Comparison of ENCODE assay signal across 1 cellular context in the genomic region with DNA sequence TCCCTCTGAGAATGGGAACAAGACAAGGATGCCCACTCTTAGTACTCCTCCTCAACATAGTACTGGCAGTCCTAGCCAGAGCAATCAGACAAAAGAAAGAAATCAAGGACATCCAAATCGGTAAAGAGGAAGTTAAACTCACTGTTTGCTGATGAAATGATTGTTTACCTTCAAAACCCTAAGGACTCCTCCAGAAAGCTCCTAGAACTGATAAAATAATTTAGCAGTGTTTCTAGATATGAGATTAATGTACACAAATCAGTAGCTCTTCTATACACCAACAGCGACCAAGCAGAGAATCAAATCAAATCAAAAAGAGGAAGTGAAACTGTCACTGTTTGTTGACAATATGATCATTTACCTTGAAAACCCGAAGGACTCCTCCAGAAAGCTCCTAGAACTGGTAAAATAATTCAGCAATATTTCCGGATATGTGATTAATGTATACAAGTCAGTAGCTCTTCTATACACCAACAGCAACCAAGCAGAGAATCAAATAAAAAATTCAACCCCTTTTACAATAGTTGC.
TF ChIP-seq lines count a peak whose summit lies in the region.

No MANE protein-coding gene starts in this region.

TF ChIP-seq in HepG2, 621 proteins besides CTCF, POLR2A, EP300 and RAD21:
- TF ChIP-seq ISL2 (CRISPR knock-in tag; IDR thresholded peaks at IDR 0.05) (no peak), MYNN (CRISPR knock-in tag; IDR thresholded peaks at IDR 0.05; ENCODE audit: low read depth) (no peak), ZFP41 (CRISPR knock-in tag; IDR thresholded peaks at IDR 0.05; ENCODE audit: borderline replicate concordance) (no peak), ZFP36 (IDR thresholded peaks at IDR 0.05; ENCODE audit: borderline replicate concordance, low read depth, low read length, partially characterized antibody) (no peak), JARID2 (CRISPR knock-in tag; IDR thresholded peaks at IDR 0.05; ENCODE audit: insufficient replicate concordance) (no peak)
- TF ChIP-seq, protein P1, sequence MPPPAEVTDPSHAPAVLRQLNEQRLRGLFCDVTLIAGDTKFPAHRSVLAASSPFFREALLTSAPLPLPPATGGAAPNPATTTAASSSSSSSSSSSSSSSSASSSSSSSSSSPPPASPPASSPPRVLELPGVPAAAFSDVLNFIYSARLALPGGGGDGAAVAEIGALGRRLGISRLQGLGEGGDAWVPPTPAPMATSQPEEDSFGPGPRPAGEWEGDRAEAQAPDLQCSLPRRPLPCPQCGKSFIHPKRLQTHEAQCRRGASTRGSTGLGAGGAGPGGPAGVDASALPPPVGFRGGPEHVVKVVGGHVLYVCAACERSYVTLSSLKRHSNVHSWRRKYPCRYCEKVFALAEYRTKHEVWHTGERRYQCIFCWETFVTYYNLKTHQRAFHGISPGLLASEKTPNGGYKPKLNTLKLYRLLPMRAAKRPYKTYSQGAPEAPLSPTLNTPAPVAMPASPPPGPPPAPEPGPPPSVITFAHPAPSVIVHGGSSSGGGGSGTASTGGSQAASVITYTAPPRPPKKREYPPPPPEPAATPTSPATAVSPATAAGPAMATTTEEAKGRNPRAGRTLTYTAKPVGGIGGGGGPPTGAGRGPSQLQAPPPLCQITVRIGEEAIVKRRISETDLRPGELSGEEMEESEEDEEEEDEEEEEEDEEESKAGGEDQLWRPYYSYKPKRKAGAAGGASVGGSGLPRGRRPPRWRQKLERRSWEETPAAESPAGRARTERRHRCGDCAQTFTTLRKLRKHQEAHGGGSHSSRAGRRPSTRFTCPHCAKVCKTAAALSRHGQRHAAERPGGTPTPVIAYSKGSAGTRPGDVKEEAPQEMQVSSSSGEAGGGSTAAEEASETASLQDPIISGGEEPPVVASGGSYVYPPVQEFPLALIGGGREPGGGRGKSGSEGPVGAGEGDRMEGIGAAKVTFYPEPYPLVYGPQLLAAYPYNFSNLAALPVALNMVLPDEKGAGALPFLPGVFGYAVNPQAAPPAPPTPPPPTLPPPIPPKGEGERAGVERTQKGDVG (CRISPR knock-in tag; IDR thresholded peaks at IDR 0.05; ENCODE audit: borderline replicate concordance): no peak
- TF ChIP-seq, protein P2, sequence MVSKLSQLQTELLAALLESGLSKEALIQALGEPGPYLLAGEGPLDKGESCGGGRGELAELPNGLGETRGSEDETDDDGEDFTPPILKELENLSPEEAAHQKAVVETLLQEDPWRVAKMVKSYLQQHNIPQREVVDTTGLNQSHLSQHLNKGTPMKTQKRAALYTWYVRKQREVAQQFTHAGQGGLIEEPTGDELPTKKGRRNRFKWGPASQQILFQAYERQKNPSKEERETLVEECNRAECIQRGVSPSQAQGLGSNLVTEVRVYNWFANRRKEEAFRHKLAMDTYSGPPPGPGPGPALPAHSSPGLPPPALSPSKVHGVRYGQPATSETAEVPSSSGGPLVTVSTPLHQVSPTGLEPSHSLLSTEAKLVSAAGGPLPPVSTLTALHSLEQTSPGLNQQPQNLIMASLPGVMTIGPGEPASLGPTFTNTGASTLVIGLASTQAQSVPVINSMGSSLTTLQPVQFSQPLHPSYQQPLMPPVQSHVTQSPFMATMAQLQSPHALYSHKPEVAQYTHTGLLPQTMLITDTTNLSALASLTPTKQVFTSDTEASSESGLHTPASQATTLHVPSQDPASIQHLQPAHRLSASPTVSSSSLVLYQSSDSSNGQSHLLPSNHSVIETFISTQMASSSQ (IDR thresholded peaks at IDR 0.05; ENCODE audit: low read depth): no peak
- TF ChIP-seq, protein P2 (CRISPR knock-in tag; IDR thresholded peaks at IDR 0.05; ENCODE audit: borderline replicate concordance): no peak
